9 cellular contexts compared by ENCODE assay signal in the genomic region with DNA sequence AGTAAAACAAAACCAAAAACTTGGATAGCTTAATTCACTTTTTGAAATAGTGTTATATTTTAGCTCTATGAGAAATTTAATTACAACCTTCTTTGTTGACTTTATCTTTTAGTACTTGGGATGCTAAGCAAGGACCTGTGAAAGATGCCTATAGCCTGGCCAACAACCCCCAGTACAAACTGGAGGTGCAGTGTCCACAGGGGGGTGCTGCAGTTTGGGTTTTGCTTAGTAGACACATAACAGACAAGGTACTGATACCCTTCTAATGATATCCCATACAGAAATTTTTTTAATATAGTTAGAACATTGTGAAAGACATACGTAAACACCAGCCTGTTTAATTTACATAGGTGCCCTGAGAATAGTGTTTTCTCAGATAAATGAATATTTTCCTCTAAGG. TPM values are rescaled to one million over a fixed set of nuclear protein-coding genes. Genes with fewer than 3 reads are reported as not detected.
A peak's percentile ranks its signal among the peaks of the same experiment; 100 is the strongest.
DNase-seq lines count a peak whose midpoint lies in the region; ATAC-seq, FAIRE-seq and TF ChIP-seq lines count a peak whose summit lies in the region.
"Had no signal": no experiment of that assay in that cellular context is flagged by ENCODE, and none has a peak within 500 bp of the region (broad histone marks: within the 10 kb centered on the region; RNA-seq: fewer than 3 reads in every experiment).

No MANE protein-coding gene starts in this region.

- H3K4me2 ChIP-seq in astrocyte (ENCODE audit: low read length) (no peak overlapping the region), mesenchymal stem cell (ENCODE audit: low read length, poor library complexity, severe bottlenecking) (no peak overlapping the region)

- no peak for ATAC-seq in GM21737 (IDR thresholded peaks at IDR 0.05; ENCODE audit: unreplicated experiment)

- no peak overlapping the region for H3K4ac ChIP-seq in mesenchymal stem cell (ENCODE audit: low read depth in 1 of 2, low read length in 2 of 2)

- peak; percentile 14 for TF ChIP-seq CTCF in astrocyte (IDR thresholded peaks at IDR 0.05; ENCODE audit: insufficient read depth, low read depth, low read length)

- H3K27ac ChIP-seq in astrocyte (ENCODE audit: low read depth, low read length) (no peak overlapping the region), mesenchymal stem cell (ENCODE audit: low read length, poor library complexity, severe bottlenecking) (no peak overlapping the region)
- H3K27ac ChIP-seq: neutrophil had no signal

- H2BK5ac ChIP-seq in mesenchymal stem cell (ENCODE audit: low read depth, low read length, poor library complexity, severe bottlenecking): no peak overlapping the region

- WGBS in mesenchymal stem cell: no CpG with 5 or more reads among the region's 1 CpG

- no peak overlapping the region for H3K18ac ChIP-seq in mesenchymal stem cell (ENCODE audit: low read depth in 1 of 2, low read length in 2 of 2)

- no peak overlapping the region for H3K14ac ChIP-seq in mesenchymal stem cell (ENCODE audit: low read length in 2 of 2)

- no peak overlapping the region for H2BK15ac ChIP-seq in mesenchymal stem cell (ENCODE audit: low read depth, poor library complexity, severe bottlenecking)

- peaks cover 55% of the 10 kb centered on the region for H3K36me3 ChIP-seq in astrocyte (ENCODE audit: insufficient read depth, low read length)
- peaks cover 7 to 90% of the 10 kb centered on the region in 2 experiments for H3K36me3 ChIP-seq in mesenchymal stem cell (ENCODE audit: control insufficient read depth in 1 of 2, insufficient read depth in 2 of 2, low read depth in 1 of 2, low read length in 2 of 2)

- no peaks in the 10 kb centered on the region for H3K27me3 ChIP-seq in astrocyte (ENCODE audit: insufficient read depth, low read length)
- no peaks in the 10 kb centered on the region for H3K27me3 ChIP-seq in mesenchymal stem cell (ENCODE audit: control insufficient read depth in 1 of 2, insufficient read depth in 1 of 2, low read length in 2 of 2)
- H3K27me3 ChIP-seq: neutrophil had no signal

- no peak overlapping the region for H3K4me3 Mint-ChIP-seq in astrocyte (ENCODE audit: unreplicated experiment)

- no peaks in the 10 kb centered on the region for H3K9me3 ChIP-seq in astrocyte (ENCODE audit: insufficient read depth, low read depth, low read length)
- no peaks in the 10 kb centered on the region for H3K9me3 ChIP-seq in mesenchymal stem cell (ENCODE audit: control insufficient read depth, low read length)
- H3K9me3 ChIP-seq: neutrophil had no signal

- H3K9me3 Mint-ChIP-seq in astrocyte (ENCODE audit: unreplicated experiment): no peaks in the 10 kb centered on the region

- H3K23ac ChIP-seq in mesenchymal stem cell (ENCODE audit: low read length in 2 of 2): no peak overlapping the region

- H3K79me2 ChIP-seq in astrocyte (ENCODE audit: insufficient read depth, low read length): no peaks in the 10 kb centered on the region

- no peak overlapping the region for H2BK120ac ChIP-seq in mesenchymal stem cell (ENCODE audit: low read depth, low read length)

- no peak overlapping the region for H4K8ac ChIP-seq in mesenchymal stem cell (ENCODE audit: low read length)

- H4K91ac ChIP-seq in mesenchymal stem cell (ENCODE audit: low read length): no peak overlapping the region

- no peak overlapping the region for H3K4me3 ChIP-seq in astrocyte (ENCODE audit: insufficient read depth, low read depth, low read length)
- H3K4me3 ChIP-seq in mesenchymal stem cell (ENCODE audit: insufficient read depth in 1 of 2, low read depth in 1 of 2, low read length in 2 of 2): no peak overlapping the region

- H2BK12ac ChIP-seq in mesenchymal stem cell (ENCODE audit: low read length in 2 of 2): no peak overlapping the region

- peaks cover 18% of the 10 kb centered on the region for H3K79me1 ChIP-seq in mesenchymal stem cell (replicated peaks; ENCODE audit: low read length, poor library complexity, severe bottlenecking)

- H3K27me3 Mint-ChIP-seq in astrocyte (ENCODE audit: low read depth, unreplicated experiment): no peaks in the 10 kb centered on the region

- H3K4me1 ChIP-seq in astrocyte (ENCODE audit: insufficient read depth, low read length) (no peaks in the 10 kb centered on the region), mesenchymal stem cell (ENCODE audit: control insufficient read depth, insufficient read depth, low read depth, low read length) (no peaks in the 10 kb centered on the region)

- no peak for FAIRE-seq in astrocyte (lab: Jason Lieb, UNC)

- no peaks in the 10 kb centered on the region for H3K4me1 Mint-ChIP-seq in astrocyte (ENCODE audit: low read depth, unreplicated experiment)

- no peak overlapping the region for H2AK5ac ChIP-seq in mesenchymal stem cell (ENCODE audit: low read length, severe bottlenecking)

- no peak overlapping the region for H3K27ac Mint-ChIP-seq in astrocyte (ENCODE audit: unreplicated experiment)

- DNase-seq in SHP77 (lab: John Stamatoyannopoulos, UW) (peak; percentile 1 to 20), SHP77 treated with DMSO at 0.1 percent for 48 hours (lab: John Stamatoyannopoulos, UW) (no peak), OCI-M1 (lab: John Stamatoyannopoulos, UW) (peak; percentile 37), astrocyte (ENCODE audit: low read depth) (no peak), mesenchymal stem cell (peak; percentile 18), DMS153 (lab: John Stamatoyannopoulos, UW) (no peak), mesenteric fat pad (ENCODE audit: low spot score) (no peak)

- H4K20me1 ChIP-seq in astrocyte (ENCODE audit: insufficient read depth, low read length): no peaks in the 10 kb centered on the region

- peaks cover 5% of the 10 kb centered on the region for H3K36me3 Mint-ChIP-seq in astrocyte (ENCODE audit: low read depth, unreplicated experiment)

- no peak overlapping the region for H3K9ac ChIP-seq in astrocyte (ENCODE audit: low read length)
- H3K9ac ChIP-seq in mesenchymal stem cell (ENCODE audit: low read length): no peak overlapping the region

- no peak overlapping the region for H2AFZ ChIP-seq in astrocyte (ENCODE audit: low read depth, low read length)
- H2AFZ ChIP-seq in mesenchymal stem cell (ENCODE audit: low read depth, low read length): no peak overlapping the region

RNA-seq across cellular contexts. Expression of a gene that starts 35.3 kb away (rescaled TPM):
- 36.3 and 36.8 TPM in 2 replicates for total RNA-seq in astrocyte
- 15.8 TPM for polyA plus RNA-seq in mesenchymal stem cell (2013, experiment 1 of 2)
- polyA plus RNA-seq in mesenchymal stem cell (2013, experiment 2 of 2): 16.4 TPM
- total RNA-seq in mesenteric fat pad: 41.3 TPM

Comparison
In these comparisons a context has a peak if more than half of its experiments do, and no peak if none do; other contexts are left out.
1. DNase-seq: peak in SHP77 (2 of 2), OCI-M1 (single experiment) and mesenchymal stem cell (single experiment); none in SHP77 treated with DMSO at 0.1 percent for 48 hours (single experiment), astrocyte (single experiment), DMS153 (single experiment) and mesenteric fat pad (single experiment).